14 cellular contexts compared by ENCODE assay signal in the genomic region with DNA sequence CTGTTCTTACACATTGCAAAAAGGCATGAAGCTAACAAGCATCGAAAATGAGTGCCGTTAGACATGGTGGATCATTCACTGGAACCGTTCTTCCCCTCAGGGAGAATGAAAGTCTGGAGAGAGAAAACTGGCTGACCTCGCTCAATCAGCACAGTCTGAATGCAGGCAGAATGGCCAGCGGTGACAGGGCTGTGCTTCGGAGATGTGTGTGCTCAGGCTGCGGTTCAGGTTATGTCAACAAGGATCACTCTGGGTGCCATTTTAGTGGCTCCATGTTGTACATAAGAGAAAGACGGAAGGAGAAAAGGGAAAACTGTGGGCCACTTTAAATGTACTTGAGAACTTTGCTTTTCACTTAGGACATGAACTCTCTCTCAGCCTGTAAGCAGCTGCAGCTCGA.
"Had no signal": no experiment of that assay in that cellular context is flagged by ENCODE, and none has a peak within 500 bp of the region (broad histone marks: within the 10 kb centered on the region; RNA-seq: fewer than 3 reads in every experiment).

No MANE protein-coding gene starts in this region.

- H3K27ac ChIP-seq: cardiac muscle cell, coronary artery, heart right ventricle, pancreas had no signal

- H3K9me3 ChIP-seq: pancreas had no signal

- DNase-seq: activated CD4-positive, alpha-beta memory T cell treated with anti-CD3 and anti-CD28 coated beads, Interleukin-2, amount 10 ng/mL, durations not matched to agents 7 days and 5 days; activated naive CD4-positive, alpha-beta T cell treated with Interleukin-2 at 50 U/mL for 16 hours; activated naive CD8-positive, alpha-beta T cell treated with anti-CD3 and anti-CD28 coated beads, Interleukin-2, amount 50 U/mL, for 24 hours; activated T-cell treated with anti-CD3 and anti-CD28 coated beads, Interleukin-2, amount 50 U/mL, for 72 hours; effector CD4-positive, alpha-beta T cell; foreskin melanocyte; heart right ventricle; left ventricle myocardium superior; mesenchymal stem cell; pancreas; small intestine had no signal

- H3K4me3 Mint-ChIP-seq: activated CD4-positive, alpha-beta memory T cell treated with anti-CD3 and anti-CD28 coated beads, Interleukin-2, amount 10 ng/mL, durations not matched to agents 7 days and 5 days; activated naive CD8-positive, alpha-beta T cell treated with anti-CD3 and anti-CD28 coated beads, Interleukin-2, amount 50 U/mL, for 24 hours; activated T-cell treated with anti-CD3 and anti-CD28 coated beads, Interleukin-2, amount 50 U/mL, for 72 hours; neural crest cell had no signal

- H3K36me3 ChIP-seq: cardiac muscle cell, heart right ventricle, pancreas had no signal

- H3K9me3 Mint-ChIP-seq: neural crest cell had no signal

- ATAC-seq: activated naive CD8-positive, alpha-beta T cell treated with anti-CD3 and anti-CD28 coated beads, Interleukin-2, amount 50 U/mL, for 24 hours; activated T-cell treated with anti-CD3 and anti-CD28 coated beads, Interleukin-2, amount 50 U/mL, for 72 hours; heart right ventricle; left ventricle myocardium superior; pancreas had no signal

- H3K4me1 ChIP-seq: heart right ventricle had no signal

- H3K27me3 ChIP-seq: cardiac muscle cell, heart right ventricle, pancreas had no signal

- H3K4me1 Mint-ChIP-seq: activated CD4-positive, alpha-beta memory T cell treated with anti-CD3 and anti-CD28 coated beads, Interleukin-2, amount 10 ng/mL, durations not matched to agents 7 days and 5 days; activated naive CD8-positive, alpha-beta T cell treated with anti-CD3 and anti-CD28 coated beads, Interleukin-2, amount 50 U/mL, for 24 hours; neural crest cell had no signal

- H3K27me3 Mint-ChIP-seq: activated CD4-positive, alpha-beta memory T cell treated with anti-CD3 and anti-CD28 coated beads, Interleukin-2, amount 10 ng/mL, durations not matched to agents 7 days and 5 days; activated naive CD8-positive, alpha-beta T cell treated with anti-CD3 and anti-CD28 coated beads, Interleukin-2, amount 50 U/mL, for 24 hours had no signal

- H3K4me3 ChIP-seq: cardiac muscle cell, coronary artery, heart right ventricle, pancreas had no signal

- H3K27ac Mint-ChIP-seq: activated CD4-positive, alpha-beta memory T cell treated with anti-CD3 and anti-CD28 coated beads, Interleukin-2, amount 10 ng/mL, durations not matched to agents 7 days and 5 days; activated naive CD8-positive, alpha-beta T cell treated with anti-CD3 and anti-CD28 coated beads, Interleukin-2, amount 50 U/mL, for 24 hours; activated T-cell treated with anti-CD3 and anti-CD28 coated beads, Interleukin-2, amount 50 U/mL, for 72 hours had no signal
